ENCODE assay signal across 5 cellular contexts in the genomic region with DNA sequence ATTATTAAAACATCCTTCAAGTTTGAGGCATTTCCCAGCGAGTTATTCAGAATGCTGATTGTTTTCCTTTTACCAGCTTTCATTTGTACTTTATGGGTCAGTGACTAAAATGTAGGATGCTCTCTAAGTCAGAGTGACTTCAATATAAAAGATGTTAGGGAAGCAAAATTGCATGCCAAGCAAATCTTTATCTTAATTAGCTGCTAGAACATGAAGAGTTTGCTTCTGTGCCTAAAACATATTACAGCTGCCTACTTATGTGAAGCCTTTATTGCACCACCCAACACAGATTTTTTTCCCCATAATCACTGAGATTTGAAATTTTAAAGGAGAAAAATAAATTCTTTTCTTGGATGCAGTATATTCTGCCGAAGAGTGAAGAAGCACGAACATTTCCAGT.
"Had no signal": no experiment of that assay in that cellular context is flagged by ENCODE, and none has a peak within 500 bp of the region (broad histone marks: within the 10 kb centered on the region; RNA-seq: fewer than 3 reads in every experiment).

No MANE protein-coding gene starts in this region.

- H3K27ac ChIP-seq: HL-60 had no signal

- H3K4me3 ChIP-seq: GM23338 had no signal

- DNase-seq: H9, HCEC 1CT had no signal

- ATAC-seq: GM23338, HepG2 had no signal
